8 cellular contexts compared by ENCODE assay signal in genomic region chr13:99307648-99308339, GRCh38. TPM values are rescaled to one million over a fixed set of nuclear protein-coding genes. Genes with fewer than 3 reads are reported as not detected.
A peak's percentile ranks its signal among the peaks of the same experiment; 100 is the strongest.
DNase-seq lines count a peak whose midpoint lies in the region; ATAC-seq, FAIRE-seq and TF ChIP-seq lines count a peak whose summit lies in the region.

No MANE protein-coding gene starts in this region.

- intact Hi-C loops in uterus (cut with DNase I; ENCODE audit: low total_unique reads), result no loop called here

- no peak overlapping the region for H3K4me3 ChIP-seq in uterus

- TF ChIP-seq CTCF in uterus (IDR thresholded peaks at IDR 0.05), result no peak

- no peak for TF ChIP-seq POLR2A in GM12892 (IDR thresholded peaks at IDR 0.05; ENCODE audit: low read depth, low read length)
- no peak for TF ChIP-seq POLR2A in uterus (IDR thresholded peaks at IDR 0.05)

- peaks cover 0 to 13% of the 10 kb centered on the region in 2 donors for H3K4me1 ChIP-seq in uterus

- H3K27me3 Mint-ChIP-seq in T-helper 2 cell treated with Interferon-gamma antibody and Interleukin-4, amounts not matched to agents 5 μg/mL and 100 μg/mL, for 36 hours (ENCODE audit: low read depth), result no peaks in the 10 kb centered on the region
- H3K27me3 Mint-ChIP-seq in central memory CD8-positive, alpha-beta T cell, result no peaks in the 10 kb centered on the region

- peaks cover 56% of the 10 kb centered on the region for H3K36me3 Mint-ChIP-seq in T-helper 2 cell treated with Interferon-gamma antibody and Interleukin-4, amounts not matched to agents 5 μg/mL and 100 μg/mL, for 36 hours (ENCODE audit: low read depth)
- H3K36me3 Mint-ChIP-seq in central memory CD8-positive, alpha-beta T cell (ENCODE audit: insufficient read depth), result peaks cover 42% of the 10 kb centered on the region

- H3K9me3 Mint-ChIP-seq in T-helper 2 cell treated with Interferon-gamma antibody and Interleukin-4, amounts not matched to agents 5 μg/mL and 100 μg/mL, for 36 hours, result no peaks in the 10 kb centered on the region
- no peaks in the 10 kb centered on the region for H3K9me3 Mint-ChIP-seq in central memory CD8-positive, alpha-beta T cell

- peak overlapping the region; percentile 50 to 73 for H3K27ac ChIP-seq in uterus

- H3K4me1 Mint-ChIP-seq in T-helper 2 cell treated with Interferon-gamma antibody and Interleukin-4, amounts not matched to agents 5 μg/mL and 100 μg/mL, for 36 hours (ENCODE audit: low read depth), result peaks cover 58% of the 10 kb centered on the region
- H3K4me1 Mint-ChIP-seq in central memory CD8-positive, alpha-beta T cell, result peaks cover 72% of the 10 kb centered on the region

- H3K27ac Mint-ChIP-seq in T-helper 2 cell treated with Interferon-gamma antibody and Interleukin-4, amounts not matched to agents 5 μg/mL and 100 μg/mL, for 36 hours, result peak overlapping the region; percentile 89
- peak overlapping the region; percentile 99 for H3K27ac Mint-ChIP-seq in central memory CD8-positive, alpha-beta T cell (ENCODE audit: low read depth)

- ATAC-seq in HG03039 (IDR thresholded peaks at IDR 0.05; ENCODE audit: unreplicated experiment) (peak; percentile 38), HG03521 (IDR thresholded peaks at IDR 0.05; ENCODE audit: unreplicated experiment) (no peak)
- ATAC-seq in central memory CD8-positive, alpha-beta T cell (replicated peaks; ENCODE audit: extremely low read depth, poor library complexity, severe bottlenecking), result peak; percentile 46

- no peaks in the 10 kb centered on the region for H3K9me3 ChIP-seq in uterus

- H3K27me3 ChIP-seq in uterus, result no peaks in the 10 kb centered on the region

- H3K36me3 ChIP-seq in uterus, result no peaks in the 10 kb centered on the region

- peak; percentile 83 for FAIRE-seq in GM12892 (lab: Jason Lieb, UNC)

- peak overlapping the region; percentile 92 for H3K4me3 Mint-ChIP-seq in T-helper 2 cell treated with Interferon-gamma antibody and Interleukin-4, amounts not matched to agents 5 μg/mL and 100 μg/mL, for 36 hours
- peak overlapping the region; percentile 96 for H3K4me3 Mint-ChIP-seq in central memory CD8-positive, alpha-beta T cell

- no peak for DNase-seq in GM12892 (ENCODE audit: insufficient read length)
- peak; percentile 89 for DNase-seq in T-helper 2 cell treated with Interferon-gamma antibody and Interleukin-4, amounts not matched to agents 5 μg/mL and 100 μg/mL, for 36 hours (ENCODE audit: low spot score)
- DNase-seq in central memory CD8-positive, alpha-beta T cell (ENCODE audit: low spot score in 2 of 2), result no peak
- peak; percentile 64 for DNase-seq in myocyte (ENCODE audit: low read depth)
- DNase-seq in uterus, result no peak
- DNase-seq in midbrain (lab: John Stamatoyannopoulos, UW), result no peak

RNA-seq across cellular contexts. Expression of gene GPR183, which starts 0.6 kb away (rescaled TPM):
- 100 TPM for polyA plus RNA-seq in GM12892 (2012; ENCODE audit: missing spikeins)
- 0.32 TPM in 1 of 2 replicates, not detected in the other for total RNA-seq in myocyte
- 0.19 TPM for polyA plus RNA-seq in myocyte (2012)
- total RNA-seq in uterus, result 10 to 100 TPM in 1 of 4 donors, 1 to 10 TPM in 3; 2.0 to 10.8 (median 3.8) TPM

RNA-seq across cellular contexts. Expression of gene GPR18, which starts 49.6 kb away (rescaled TPM):
- polyA plus RNA-seq in GM12892 (2012; ENCODE audit: missing spikeins), result 0.76 TPM
- total RNA-seq in myocyte (not detected in 2 replicates), uterus (1 to 10 TPM in 2 of 4 donors, not detected in 2; 1.1 to 2.1 TPM)
- 0.33 TPM for polyA plus RNA-seq in myocyte (2012)

Comparison
In these comparisons a context has a peak if more than half of its experiments do, and no peak if none do; other contexts are left out.
1. DNase-seq: peak in T-helper 2 cell treated with Interferon-gamma antibody and Interleukin-4, amounts not matched to agents 5 μg/mL and 100 μg/mL, for 36 hours (single experiment) and myocyte (single experiment); none in GM12892 (single experiment), central memory CD8-positive, alpha-beta T cell (0 of 2), uterus (0 of 2) and midbrain (single experiment).